Comparison of ENCODE assay signal across 1 cellular context in the genomic region with DNA sequence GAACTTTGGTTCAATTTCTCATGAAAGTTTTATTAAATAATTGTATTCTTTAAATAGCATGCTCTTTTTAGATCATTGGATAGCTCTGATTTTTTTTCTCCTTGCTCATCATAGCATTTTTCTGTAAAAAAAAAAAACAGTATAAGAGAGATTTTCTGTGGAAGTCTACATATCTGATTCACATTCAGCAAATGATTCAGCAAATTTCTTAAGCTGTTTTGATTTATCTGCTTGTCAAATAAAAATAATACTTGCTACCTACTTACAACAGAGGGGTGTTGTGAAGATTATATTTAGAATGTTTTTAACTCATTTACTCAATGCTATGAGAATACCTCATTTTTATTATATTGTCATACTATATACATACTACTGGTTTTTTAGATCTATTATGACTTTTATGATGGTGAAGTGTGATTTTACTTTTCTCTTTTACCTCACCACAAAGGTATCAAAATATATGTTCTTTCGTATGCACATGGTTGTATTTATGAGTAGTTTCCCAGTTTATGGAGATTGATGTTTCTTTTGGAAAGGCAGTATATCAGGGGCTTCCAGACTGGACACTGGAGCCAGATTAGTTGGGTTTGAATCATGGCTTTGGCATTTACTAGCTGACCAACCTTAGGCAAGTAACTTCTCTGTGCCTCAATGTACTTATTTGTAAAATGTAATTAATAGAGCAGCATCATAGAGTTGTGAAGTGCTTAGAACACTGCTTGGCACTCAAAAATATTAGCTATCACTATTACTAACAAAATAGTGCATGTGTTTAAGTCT.
TF ChIP-seq lines count a peak whose summit lies in the region.

No MANE protein-coding gene starts in this region.

TF ChIP-seq in endothelial cell of umbilical vein, 7 proteins besides CTCF, POLR2A, EP300 and RAD21:
- TF ChIP-seq GATA2 (IDR thresholded peaks at IDR 0.05; ENCODE audit: insufficient read depth, insufficient read length, low read depth, low read length) = no peak
- TF ChIP-seq FOS (IDR thresholded peaks at IDR 0.05; ENCODE audit: borderline replicate concordance, insufficient read depth, low read length) = peak; percentile 17
- TF ChIP-seq JUN (IDR thresholded peaks at IDR 0.05; ENCODE audit: borderline replicate concordance, insufficient read depth, insufficient read length, low read depth) = peak; percentile 18
- TF ChIP-seq EZH2 (IDR thresholded peaks at IDR 0.05; ENCODE audit: borderline replicate concordance, low read depth, low read length, severe bottlenecking) = no peak
- TF ChIP-seq, protein P1, sequence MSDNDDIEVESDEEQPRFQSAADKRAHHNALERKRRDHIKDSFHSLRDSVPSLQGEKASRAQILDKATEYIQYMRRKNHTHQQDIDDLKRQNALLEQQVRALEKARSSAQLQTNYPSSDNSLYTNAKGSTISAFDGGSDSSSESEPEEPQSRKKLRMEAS (IDR thresholded peaks at IDR 0.05; ENCODE audit: insufficient read depth, insufficient read length) = no peak
- TF ChIP-seq POLR2AphosphoS5 (IDR thresholded peaks at IDR 0.05; ENCODE audit: insufficient read depth, low read depth, low read length) = peak; percentile 21
- TF ChIP-seq MYC (IDR thresholded peaks at IDR 0.05; ENCODE audit: low read depth, low read length) = no peak
